ENCODE assay signal across 25 cellular contexts in genomic region chr10:127406018-127406550, GRCh38.
"Had no signal": no experiment of that assay in that cellular context is flagged by ENCODE, and none has a peak within 500 bp of the region (broad histone marks: within the 10 kb centered on the region; RNA-seq: fewer than 3 reads in every experiment).

No MANE protein-coding gene starts in this region.

- H3K27me3 ChIP-seq: gastrocnemius medialis, heart left ventricle, hepatocyte, left lung, neural progenitor cell, ovary, right lobe of liver, stomach, testis, tibial artery had no signal

- H3K36me3 ChIP-seq: gastrocnemius medialis, neural progenitor cell, ovary had no signal

- FAIRE-seq: endometrium, kidney, urothelium cell line had no signal

- H2AFZ ChIP-seq: hepatocyte, neural progenitor cell had no signal

- H3K4me2 ChIP-seq: hepatocyte, neural progenitor cell, smooth muscle cell had no signal

- DNase-seq: cortex of kidney; effector memory CD8-positive, alpha-beta T cell; foreskin fibroblast; gastrocnemius medialis; heart left ventricle; kidney; left lung; midbrain; naive thymus-derived CD4-positive, alpha-beta T cell; nucleus accumbens; right lobe of liver; stimulated activated CD4-positive, alpha-beta T cell treated with anti-CD3 and anti-CD28 coated beads, Interleukin-2, amount 100 ng/mL, for 24 hours; stimulated activated CD4-positive, alpha-beta T cell treated with anti-CD3 and anti-CD28 coated beads, Interleukin-4, amount 100 ng/mL, for 24 hours; stimulated activated naive CD4-positive, alpha-beta T cell treated with Interleukin-2 at 50 U/mL for 16 hours; stomach; testis; tibial artery had no signal

- H3K9me3 ChIP-seq: gastrocnemius medialis, heart left ventricle, ovary, right lobe of liver, testis, tibial artery had no signal

- H3K27ac ChIP-seq: gastrocnemius medialis, heart left ventricle, hepatocyte, left lung, neural progenitor cell, ovary, right lobe of liver, stomach, testis had no signal

- H3K79me2 ChIP-seq: hepatocyte had no signal

- H3K4me3 ChIP-seq: gastrocnemius medialis, heart left ventricle, hepatocyte, left lung, neural progenitor cell, ovary, right lobe of liver, smooth muscle cell, stomach, testis, tibial artery had no signal

- ATAC-seq: effector memory CD8-positive, alpha-beta T cell; esophagus mucosa; gastrocnemius medialis; heart left ventricle; naive thymus-derived CD4-positive, alpha-beta T cell; right lobe of liver; stimulated activated effector memory CD8-positive, alpha-beta T cell treated with anti-CD3 and anti-CD28 coated beads, Interleukin-12 subunit alpha, Interleukin-12 subunit beta, amount 100 ng/mL, for 72 hours had no signal

- H3K9ac ChIP-seq: neural progenitor cell had no signal

- H3K4me1 ChIP-seq: gastrocnemius medialis, heart left ventricle, left lung, neural progenitor cell, right lobe of liver, testis had no signal
